Comparison of ENCODE assay signal across 1 cellular context in genomic region chr14:104976198-104977007, GRCh38.
TF ChIP-seq lines count a peak whose summit lies in the region.

No MANE protein-coding gene starts in this region.

TF ChIP-seq in HepG2, 621 proteins besides CTCF, POLR2A, EP300 and RAD21 (continued from another document and continues in another):
- no peak for TF ChIP-seq CREM (IDR thresholded peaks at IDR 0.05)
- no peak for TF ChIP-seq CREM (CRISPR knock-in tag; IDR thresholded peaks at IDR 0.05)
- TF ChIP-seq ZNF44 (CRISPR knock-in tag; IDR thresholded peaks at IDR 0.05), result peak; percentile 31; the same call in 1 of the 2 replicates
- TF ChIP-seq ZNF10 (CRISPR knock-in tag; IDR thresholded peaks at IDR 0.05; ENCODE audit: borderline replicate concordance, low read depth), result no peak
- no peak for TF ChIP-seq SIX4 (CRISPR knock-in tag; IDR thresholded peaks at IDR 0.05)
- TF ChIP-seq TCF7 (IDR thresholded peaks at IDR 0.05; ENCODE audit: low read depth), result no peak
- no peak for TF ChIP-seq LCORL (IDR thresholded peaks at IDR 0.05)
- peak; percentile 52 for TF ChIP-seq LCORL (CRISPR knock-in tag; IDR thresholded peaks at IDR 0.05)
- TF ChIP-seq KDM6A (CRISPR knock-in tag; IDR thresholded peaks at IDR 0.05; ENCODE audit: low read depth), result no peak
- TF ChIP-seq TEAD3 (CRISPR knock-in tag; optimal IDR thresholded peaks at IDR 0.05; ENCODE audit: borderline replicate concordance), result no peak
- TF ChIP-seq MXI1 (IDR thresholded peaks at IDR 0.05; ENCODE audit: borderline replicate concordance, low read depth, low read length), result no peak; the same call in 2 of the 3 replicates
- no peak for TF ChIP-seq ELF3 (CRISPR knock-in tag; IDR thresholded peaks at IDR 0.05)
- TF ChIP-seq IKZF1 (IDR thresholded peaks at IDR 0.05), result no peak
- TF ChIP-seq, protein P1, sequence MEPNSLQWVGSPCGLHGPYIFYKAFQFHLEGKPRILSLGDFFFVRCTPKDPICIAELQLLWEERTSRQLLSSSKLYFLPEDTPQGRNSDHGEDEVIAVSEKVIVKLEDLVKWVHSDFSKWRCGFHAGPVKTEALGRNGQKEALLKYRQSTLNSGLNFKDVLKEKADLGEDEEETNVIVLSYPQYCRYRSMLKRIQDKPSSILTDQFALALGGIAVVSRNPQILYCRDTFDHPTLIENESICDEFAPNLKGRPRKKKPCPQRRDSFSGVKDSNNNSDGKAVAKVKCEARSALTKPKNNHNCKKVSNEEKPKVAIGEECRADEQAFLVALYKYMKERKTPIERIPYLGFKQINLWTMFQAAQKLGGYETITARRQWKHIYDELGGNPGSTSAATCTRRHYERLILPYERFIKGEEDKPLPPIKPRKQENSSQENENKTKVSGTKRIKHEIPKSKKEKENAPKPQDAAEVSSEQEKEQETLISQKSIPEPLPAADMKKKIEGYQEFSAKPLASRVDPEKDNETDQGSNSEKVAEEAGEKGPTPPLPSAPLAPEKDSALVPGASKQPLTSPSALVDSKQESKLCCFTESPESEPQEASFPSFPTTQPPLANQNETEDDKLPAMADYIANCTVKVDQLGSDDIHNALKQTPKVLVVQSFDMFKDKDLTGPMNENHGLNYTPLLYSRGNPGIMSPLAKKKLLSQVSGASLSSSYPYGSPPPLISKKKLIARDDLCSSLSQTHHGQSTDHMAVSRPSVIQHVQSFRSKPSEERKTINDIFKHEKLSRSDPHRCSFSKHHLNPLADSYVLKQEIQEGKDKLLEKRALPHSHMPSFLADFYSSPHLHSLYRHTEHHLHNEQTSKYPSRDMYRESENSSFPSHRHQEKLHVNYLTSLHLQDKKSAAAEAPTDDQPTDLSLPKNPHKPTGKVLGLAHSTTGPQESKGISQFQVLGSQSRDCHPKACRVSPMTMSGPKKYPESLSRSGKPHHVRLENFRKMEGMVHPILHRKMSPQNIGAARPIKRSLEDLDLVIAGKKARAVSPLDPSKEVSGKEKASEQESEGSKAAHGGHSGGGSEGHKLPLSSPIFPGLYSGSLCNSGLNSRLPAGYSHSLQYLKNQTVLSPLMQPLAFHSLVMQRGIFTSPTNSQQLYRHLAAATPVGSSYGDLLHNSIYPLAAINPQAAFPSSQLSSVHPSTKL (CRISPR knock-in tag; IDR thresholded peaks at IDR 0.05), result no peak
- no peak for TF ChIP-seq ZFP62 (CRISPR knock-in tag; IDR thresholded peaks at IDR 0.05)
- TF ChIP-seq SRSF4 (IDR thresholded peaks at IDR 0.05; ENCODE audit: low read depth, low read length, poor library complexity, severe bottlenecking), result no peak
- no peak for TF ChIP-seq FOXA1 (IDR thresholded peaks at IDR 0.05)
- TF ChIP-seq FOXA1 (CRISPR knock-in tag; IDR thresholded peaks at IDR 0.05), result 0 out of 2 replicates have a peak, but pooled peaks have one; percentile 25
- no peak for TF ChIP-seq ZNF672 (CRISPR knock-in tag; IDR thresholded peaks at IDR 0.05)
- TF ChIP-seq FOXK1 (CRISPR knock-in tag; IDR thresholded peaks at IDR 0.05; ENCODE audit: borderline replicate concordance, low read depth), result no peak
- no peak for TF ChIP-seq CCDC6 (CRISPR knock-in tag; IDR thresholded peaks at IDR 0.05)
- TF ChIP-seq, protein P2, sequence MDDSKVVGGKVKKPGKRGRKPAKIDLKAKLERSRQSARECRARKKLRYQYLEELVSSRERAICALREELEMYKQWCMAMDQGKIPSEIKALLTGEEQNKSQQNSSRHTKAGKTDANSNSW (CRISPR knock-in tag; IDR thresholded peaks at IDR 0.05; ENCODE audit: borderline replicate concordance), result 0 out of 2 replicates have a peak, but pooled peaks have one; percentile 48
- TF ChIP-seq, protein P3, sequence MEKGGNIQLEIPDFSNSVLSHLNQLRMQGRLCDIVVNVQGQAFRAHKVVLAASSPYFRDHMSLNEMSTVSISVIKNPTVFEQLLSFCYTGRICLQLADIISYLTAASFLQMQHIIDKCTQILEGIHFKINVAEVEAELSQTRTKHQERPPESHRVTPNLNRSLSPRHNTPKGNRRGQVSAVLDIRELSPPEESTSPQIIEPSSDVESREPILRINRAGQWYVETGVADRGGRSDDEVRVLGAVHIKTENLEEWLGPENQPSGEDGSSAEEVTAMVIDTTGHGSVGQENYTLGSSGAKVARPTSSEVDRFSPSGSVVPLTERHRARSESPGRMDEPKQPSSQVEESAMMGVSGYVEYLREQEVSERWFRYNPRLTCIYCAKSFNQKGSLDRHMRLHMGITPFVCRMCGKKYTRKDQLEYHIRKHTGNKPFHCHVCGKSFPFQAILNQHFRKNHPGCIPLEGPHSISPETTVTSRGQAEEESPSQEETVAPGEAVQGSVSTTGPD (CRISPR knock-in tag; IDR thresholded peaks at IDR 0.05), result no peak
- TF ChIP-seq ZBTB8A (CRISPR knock-in tag; IDR thresholded peaks at IDR 0.05; ENCODE audit: borderline replicate concordance, low read depth), result no peak
- TF ChIP-seq ZNF253 (CRISPR knock-in tag; IDR thresholded peaks at IDR 0.05; ENCODE audit: borderline replicate concordance), result no peak
- no peak for TF ChIP-seq ZNF709 (CRISPR knock-in tag; IDR thresholded peaks at IDR 0.05)
- no peak for TF ChIP-seq SMAD1 (CRISPR knock-in tag; IDR thresholded peaks at IDR 0.05; ENCODE audit: borderline replicate concordance, low read depth)
- TF ChIP-seq, protein P4, sequence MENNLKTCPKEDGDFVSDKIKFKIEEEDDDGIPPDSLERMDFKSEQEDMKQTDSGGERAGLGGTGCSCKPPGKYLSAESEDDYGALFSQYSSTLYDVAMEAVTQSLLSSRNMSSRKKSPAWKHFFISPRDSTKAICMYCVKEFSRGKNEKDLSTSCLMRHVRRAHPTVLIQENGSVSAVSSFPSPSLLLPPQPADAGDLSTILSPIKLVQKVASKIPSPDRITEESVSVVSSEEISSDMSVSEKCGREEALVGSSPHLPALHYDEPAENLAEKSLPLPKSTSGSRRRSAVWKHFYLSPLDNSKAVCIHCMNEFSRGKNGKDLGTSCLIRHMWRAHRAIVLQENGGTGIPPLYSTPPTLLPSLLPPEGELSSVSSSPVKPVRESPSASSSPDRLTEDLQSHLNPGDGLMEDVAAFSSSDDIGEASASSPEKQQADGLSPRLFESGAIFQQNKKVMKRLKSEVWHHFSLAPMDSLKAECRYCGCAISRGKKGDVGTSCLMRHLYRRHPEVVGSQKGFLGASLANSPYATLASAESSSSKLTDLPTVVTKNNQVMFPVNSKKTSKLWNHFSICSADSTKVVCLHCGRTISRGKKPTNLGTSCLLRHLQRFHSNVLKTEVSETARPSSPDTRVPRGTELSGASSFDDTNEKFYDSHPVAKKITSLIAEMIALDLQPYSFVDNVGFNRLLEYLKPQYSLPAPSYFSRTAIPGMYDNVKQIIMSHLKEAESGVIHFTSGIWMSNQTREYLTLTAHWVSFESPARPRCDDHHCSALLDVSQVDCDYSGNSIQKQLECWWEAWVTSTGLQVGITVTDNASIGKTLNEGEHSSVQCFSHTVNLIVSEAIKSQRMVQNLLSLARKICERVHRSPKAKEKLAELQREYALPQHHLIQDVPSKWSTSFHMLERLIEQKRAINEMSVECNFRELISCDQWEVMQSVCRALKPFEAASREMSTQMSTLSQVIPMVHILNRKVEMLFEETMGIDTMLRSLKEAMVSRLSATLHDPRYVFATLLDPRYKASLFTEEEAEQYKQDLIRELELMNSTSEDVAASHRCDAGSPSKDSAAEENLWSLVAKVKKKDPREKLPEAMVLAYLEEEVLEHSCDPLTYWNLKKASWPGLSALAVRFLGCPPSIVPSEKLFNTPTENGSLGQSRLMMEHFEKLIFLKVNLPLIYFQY (CRISPR knock-in tag; IDR thresholded peaks at IDR 0.05; ENCODE audit: borderline replicate concordance), result no peak
- TF ChIP-seq MEIS1 (CRISPR knock-in tag; IDR thresholded peaks at IDR 0.05; ENCODE audit: borderline replicate concordance), result 0 out of 2 replicates have a peak, but pooled peaks have one; percentile 49
- peak; percentile 63 for TF ChIP-seq ZNF883 (CRISPR knock-in tag; IDR thresholded peaks at IDR 0.05; ENCODE audit: not compliant biosample characterization)
- TF ChIP-seq ELF4 (CRISPR knock-in tag; IDR thresholded peaks at IDR 0.05; ENCODE audit: borderline replicate concordance), result no peak
- TF ChIP-seq RFXANK (CRISPR knock-in tag; IDR thresholded peaks at IDR 0.05), result no peak
- no peak for TF ChIP-seq KDM1A (CRISPR knock-in tag; IDR thresholded peaks at IDR 0.05)
- TF ChIP-seq ZNF260 (CRISPR knock-in tag; IDR thresholded peaks at IDR 0.05; ENCODE audit: borderline replicate concordance, low read depth), result no peak
- no peak for TF ChIP-seq ZNF335 (CRISPR knock-in tag; IDR thresholded peaks at IDR 0.05)
- TF ChIP-seq ZNF746 (CRISPR knock-in tag; IDR thresholded peaks at IDR 0.05), result no peak
- TF ChIP-seq, protein P5, sequence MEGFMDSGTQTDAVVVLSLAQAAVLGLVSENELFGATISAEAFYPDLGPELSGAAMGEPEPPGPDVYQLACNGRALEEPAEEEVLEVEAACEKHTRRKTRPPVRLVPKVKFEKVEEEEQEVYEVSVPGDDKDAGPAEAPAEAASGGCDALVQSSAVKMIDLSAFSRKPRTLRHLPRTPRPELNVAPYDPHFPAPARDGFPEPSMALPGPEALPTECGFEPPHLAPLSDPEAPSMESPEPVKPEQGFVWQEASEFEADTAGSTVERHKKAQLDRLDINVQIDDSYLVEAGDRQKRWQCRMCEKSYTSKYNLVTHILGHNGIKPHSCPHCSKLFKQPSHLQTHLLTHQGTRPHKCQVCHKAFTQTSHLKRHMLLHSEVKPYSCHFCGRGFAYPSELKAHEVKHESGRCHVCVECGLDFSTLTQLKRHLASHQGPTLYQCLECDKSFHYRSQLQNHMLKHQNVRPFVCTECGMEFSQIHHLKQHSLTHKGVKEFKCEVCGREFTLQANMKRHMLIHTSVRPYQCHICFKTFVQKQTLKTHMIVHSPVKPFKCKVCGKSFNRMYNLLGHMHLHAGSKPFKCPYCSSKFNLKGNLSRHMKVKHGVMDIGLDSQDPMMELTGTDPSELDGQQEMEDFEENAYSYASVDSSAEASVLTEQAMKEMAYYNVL (CRISPR knock-in tag; IDR thresholded peaks at IDR 0.05; ENCODE audit: borderline replicate concordance), result no peak
- TF ChIP-seq, protein P6, sequence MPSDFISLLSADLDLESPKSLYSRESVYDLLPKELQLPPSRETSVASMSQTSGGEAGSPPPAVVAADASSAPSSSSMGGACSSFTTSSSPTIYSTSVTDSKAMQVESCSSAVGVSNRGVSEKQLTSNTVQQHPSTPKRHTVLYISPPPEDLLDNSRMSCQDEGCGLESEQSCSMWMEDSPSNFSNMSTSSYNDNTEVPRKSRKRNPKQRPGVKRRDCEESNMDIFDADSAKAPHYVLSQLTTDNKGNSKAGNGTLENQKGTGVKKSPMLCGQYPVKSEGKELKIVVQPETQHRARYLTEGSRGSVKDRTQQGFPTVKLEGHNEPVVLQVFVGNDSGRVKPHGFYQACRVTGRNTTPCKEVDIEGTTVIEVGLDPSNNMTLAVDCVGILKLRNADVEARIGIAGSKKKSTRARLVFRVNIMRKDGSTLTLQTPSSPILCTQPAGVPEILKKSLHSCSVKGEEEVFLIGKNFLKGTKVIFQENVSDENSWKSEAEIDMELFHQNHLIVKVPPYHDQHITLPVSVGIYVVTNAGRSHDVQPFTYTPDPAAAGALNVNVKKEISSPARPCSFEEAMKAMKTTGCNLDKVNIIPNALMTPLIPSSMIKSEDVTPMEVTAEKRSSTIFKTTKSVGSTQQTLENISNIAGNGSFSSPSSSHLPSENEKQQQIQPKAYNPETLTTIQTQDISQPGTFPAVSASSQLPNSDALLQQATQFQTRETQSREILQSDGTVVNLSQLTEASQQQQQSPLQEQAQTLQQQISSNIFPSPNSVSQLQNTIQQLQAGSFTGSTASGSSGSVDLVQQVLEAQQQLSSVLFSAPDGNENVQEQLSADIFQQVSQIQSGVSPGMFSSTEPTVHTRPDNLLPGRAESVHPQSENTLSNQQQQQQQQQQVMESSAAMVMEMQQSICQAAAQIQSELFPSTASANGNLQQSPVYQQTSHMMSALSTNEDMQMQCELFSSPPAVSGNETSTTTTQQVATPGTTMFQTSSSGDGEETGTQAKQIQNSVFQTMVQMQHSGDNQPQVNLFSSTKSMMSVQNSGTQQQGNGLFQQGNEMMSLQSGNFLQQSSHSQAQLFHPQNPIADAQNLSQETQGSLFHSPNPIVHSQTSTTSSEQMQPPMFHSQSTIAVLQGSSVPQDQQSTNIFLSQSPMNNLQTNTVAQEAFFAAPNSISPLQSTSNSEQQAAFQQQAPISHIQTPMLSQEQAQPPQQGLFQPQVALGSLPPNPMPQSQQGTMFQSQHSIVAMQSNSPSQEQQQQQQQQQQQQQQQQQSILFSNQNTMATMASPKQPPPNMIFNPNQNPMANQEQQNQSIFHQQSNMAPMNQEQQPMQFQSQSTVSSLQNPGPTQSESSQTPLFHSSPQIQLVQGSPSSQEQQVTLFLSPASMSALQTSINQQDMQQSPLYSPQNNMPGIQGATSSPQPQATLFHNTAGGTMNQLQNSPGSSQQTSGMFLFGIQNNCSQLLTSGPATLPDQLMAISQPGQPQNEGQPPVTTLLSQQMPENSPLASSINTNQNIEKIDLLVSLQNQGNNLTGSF (CRISPR knock-in tag; IDR thresholded peaks at IDR 0.05), result no peak
- TF ChIP-seq, protein P7, sequence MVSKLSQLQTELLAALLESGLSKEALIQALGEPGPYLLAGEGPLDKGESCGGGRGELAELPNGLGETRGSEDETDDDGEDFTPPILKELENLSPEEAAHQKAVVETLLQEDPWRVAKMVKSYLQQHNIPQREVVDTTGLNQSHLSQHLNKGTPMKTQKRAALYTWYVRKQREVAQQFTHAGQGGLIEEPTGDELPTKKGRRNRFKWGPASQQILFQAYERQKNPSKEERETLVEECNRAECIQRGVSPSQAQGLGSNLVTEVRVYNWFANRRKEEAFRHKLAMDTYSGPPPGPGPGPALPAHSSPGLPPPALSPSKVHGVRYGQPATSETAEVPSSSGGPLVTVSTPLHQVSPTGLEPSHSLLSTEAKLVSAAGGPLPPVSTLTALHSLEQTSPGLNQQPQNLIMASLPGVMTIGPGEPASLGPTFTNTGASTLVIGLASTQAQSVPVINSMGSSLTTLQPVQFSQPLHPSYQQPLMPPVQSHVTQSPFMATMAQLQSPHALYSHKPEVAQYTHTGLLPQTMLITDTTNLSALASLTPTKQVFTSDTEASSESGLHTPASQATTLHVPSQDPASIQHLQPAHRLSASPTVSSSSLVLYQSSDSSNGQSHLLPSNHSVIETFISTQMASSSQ (IDR thresholded peaks at IDR 0.05; ENCODE audit: low read depth), result no peak
- TF ChIP-seq, protein P7 (CRISPR knock-in tag; IDR thresholded peaks at IDR 0.05; ENCODE audit: borderline replicate concordance), result 0 out of 2 replicates have a peak, but pooled peaks have one; percentile 21
